In genomic region chr13:112062619-112063308, GRCh38 we compare ENCODE assay signal across 11 cellular contexts. TPM values are rescaled to one million over a fixed set of nuclear protein-coding genes. Genes with fewer than 3 reads are reported as not detected.
DNase-seq lines count a peak whose midpoint lies in the region; ATAC-seq and TF ChIP-seq lines count a peak whose summit lies in the region.
"Had no signal": no experiment of that assay in that cellular context is flagged by ENCODE, and none has a peak within 500 bp of the region (broad histone marks: within the 10 kb centered on the region; RNA-seq: fewer than 3 reads in every experiment).

No MANE protein-coding gene starts in this region.

- H3F3A ChIP-seq in GM23248 (ENCODE audit: insufficient read depth), result no peaks in the 10 kb centered on the region

- no peaks in the 10 kb centered on the region for H3K9me3 Mint-ChIP-seq in stimulated activated memory B cell treated with anti-CD40 and anti-IgM and Interleukin-4, amounts not matched to agents 10 μg/mL and 1 μg/mL and 100 μg/mL, for 72 hours

- ATAC-seq in heart left ventricle (no peak), GM18858 (IDR thresholded peaks at IDR 0.05; ENCODE audit: unreplicated experiment) (no peak)
- no peak for ATAC-seq in stimulated activated memory B cell treated with anti-CD40 and anti-IgM and Interleukin-4, amounts not matched to agents 10 μg/mL and 1 μg/mL and 100 μg/mL, for 72 hours
- ATAC-seq: Panc1 had no signal

- peaks cover 82 to 99% (median 93%) of the 10 kb centered on the region in 9 donors for H3K27me3 ChIP-seq in heart left ventricle
- peaks cover 53 to 70% of the 10 kb centered on the region in 2 donors for H3K27me3 ChIP-seq in right atrium auricular region
- H3K27me3 ChIP-seq in WERI-Rb-1 (ENCODE audit: insufficient read depth, low read depth, severe bottlenecking), result peaks cover 91% of the 10 kb centered on the region
- peaks cover 98% of the 10 kb centered on the region for H3K27me3 ChIP-seq in iPS-20b (ENCODE audit: insufficient read depth, low read length)
- peaks cover 78% of the 10 kb centered on the region for H3K27me3 ChIP-seq in GM23248 (replicated peaks; ENCODE audit: insufficient read depth)

- DNase-seq in heart left ventricle, result no peak
- DNase-seq in right atrium auricular region (ENCODE audit: low spot score), result no peak
- no peak for DNase-seq in WERI-Rb-1
- DNase-seq in GM23248, result no peak
- no peak for DNase-seq in Kasumi-1 (lab: John Stamatoyannopoulos, UW)
- DNase-seq: central memory CD4-positive, alpha-beta T cell; EL had no signal

- H3K79me2 ChIP-seq in GM23248 (ENCODE audit: insufficient read depth), result no peaks in the 10 kb centered on the region

- H3K4me3 ChIP-seq in heart left ventricle (peak overlapping the region in 1 of 12 donors; percentile 8), right atrium auricular region (no peak overlapping the region), WERI-Rb-1 (ENCODE audit: low read depth, low read length) (no peak overlapping the region), iPS-20b (ENCODE audit: low read length) (peak overlapping the region; percentile 23; the same call in 1 of the 2 replicates), GM23248 (no peak overlapping the region)

- TF ChIP-seq CTCF in heart left ventricle (IDR thresholded peaks at IDR 0.05) (peak in 8 of 12 donors; percentile 11 to 47 (median 24)), right atrium auricular region (IDR thresholded peaks at IDR 0.05) (peak in 1 of 2 donors; percentile 44), WERI-Rb-1 (IDR thresholded peaks at IDR 0.05; ENCODE audit: low read depth, low read length) (peak; percentile 52)

- no peaks in the 10 kb centered on the region for H3K4me1 Mint-ChIP-seq in stimulated activated memory B cell treated with anti-CD40 and anti-IgM and Interleukin-4, amounts not matched to agents 10 μg/mL and 1 μg/mL and 100 μg/mL, for 72 hours

- peak overlapping the region; percentile 2 for H3K27ac Mint-ChIP-seq in stimulated activated memory B cell treated with anti-CD40 and anti-IgM and Interleukin-4, amounts not matched to agents 10 μg/mL and 1 μg/mL and 100 μg/mL, for 72 hours

- no peak for TF ChIP-seq POLR2A in heart left ventricle (IDR thresholded peaks at IDR 0.05)

- no peak overlapping the region for H3K9ac ChIP-seq in iPS-20b (ENCODE audit: low read depth, low read length)
- H3K9ac ChIP-seq in GM23248, result no peak overlapping the region

- H3K27me3 Mint-ChIP-seq in stimulated activated memory B cell treated with anti-CD40 and anti-IgM and Interleukin-4, amounts not matched to agents 10 μg/mL and 1 μg/mL and 100 μg/mL, for 72 hours, result peaks cover 81% of the 10 kb centered on the region

- no peaks in the 10 kb centered on the region for H4K20me1 ChIP-seq in GM23248 (ENCODE audit: insufficient read depth)

- H3K36me3 ChIP-seq in heart left ventricle (no peaks in the 10 kb centered on the region), right atrium auricular region (no peaks in the 10 kb centered on the region), WERI-Rb-1 (no peaks in the 10 kb centered on the region), iPS-20b (ENCODE audit: insufficient read depth, low read depth, low read length) (no peaks in the 10 kb centered on the region), GM23248 (ENCODE audit: low read depth) (no peaks in the 10 kb centered on the region)

- H3K4me2 ChIP-seq in GM23248 (ENCODE audit: unreplicated experiment), result no peak overlapping the region

- no peaks in the 10 kb centered on the region for H3K9me2 ChIP-seq in GM23248 (ENCODE audit: insufficient read depth)

- H2AFZ ChIP-seq in GM23248, result no peak overlapping the region

- H3K36me3 Mint-ChIP-seq in stimulated activated memory B cell treated with anti-CD40 and anti-IgM and Interleukin-4, amounts not matched to agents 10 μg/mL and 1 μg/mL and 100 μg/mL, for 72 hours, result no peaks in the 10 kb centered on the region

- in situ Hi-C loops in GM23248 (cut with MboI), result no loop called here

- H3K9me3 ChIP-seq in heart left ventricle (no peaks in the 10 kb centered on the region), right atrium auricular region (no peaks in the 10 kb centered on the region), WERI-Rb-1 (ENCODE audit: severe bottlenecking) (peaks cover 43% of the 10 kb centered on the region), iPS-20b (ENCODE audit: insufficient read depth, low read depth, low read length) (peaks cover 3% of the 10 kb centered on the region; the same call in 1 of the 2 replicates), GM23248 (ENCODE audit: low read depth) (no peaks in the 10 kb centered on the region)

- H3K4me1 ChIP-seq in heart left ventricle (peaks cover 0 to 44% (median 6%) of the 10 kb centered on the region in 12 donors), right atrium auricular region (peaks cover 0 to 31% of the 10 kb centered on the region in 2 donors), iPS-20b (ENCODE audit: insufficient read depth, low read length) (peaks cover 3% of the 10 kb centered on the region; the same call in 1 of the 2 replicates), GM23248 (ENCODE audit: insufficient read depth) (no peaks in the 10 kb centered on the region)

- no peak overlapping the region for H3K4me3 Mint-ChIP-seq in stimulated activated memory B cell treated with anti-CD40 and anti-IgM and Interleukin-4, amounts not matched to agents 10 μg/mL and 1 μg/mL and 100 μg/mL, for 72 hours

- H3K27ac ChIP-seq in heart left ventricle, result no peak overlapping the region
- no peak overlapping the region for H3K27ac ChIP-seq in right atrium auricular region
- no peak overlapping the region for H3K27ac ChIP-seq in WERI-Rb-1
- no peak overlapping the region for H3K27ac ChIP-seq in iPS-20b (ENCODE audit: low read length)
- no peak overlapping the region for H3K27ac ChIP-seq in GM23248

- intact Hi-C loops in heart left ventricle (cut with DNase I), result loop anchor here in 1 of 10 donors (10.0 kb wide), 1 partner anchor 382 kb away; no protein-coding TSS in a partner anchor

- WGBS in heart left ventricle, 4 donors, result 1 to 3% (median 2%) methylated on average over 52 to 62 of the region's 62 CpGs
- 1 to 2% methylated on average over 16 to 55 of the region's 62 CpGs for WGBS in GM23248 (ENCODE audit: low coverage in 1 of 2, low lambda C conversion rate in 2 of 2, missing lambda C conversion rate in 2 of 2), 2 experiments

RNA-seq across cellular contexts. Expression of gene SOX1, which starts 4.2 kb away (rescaled TPM):
- not detected for total RNA-seq in heart left ventricle
- polyA plus RNA-seq in heart left ventricle, result not detected
- not detected for total RNA-seq in right atrium auricular region
- not detected in 2 replicates for total RNA-seq in GM23248 (2014; rRNA removed; shearing (Covaris generic))
- not detected in 2 replicates for polyA plus RNA-seq in GM23248 (2016; fragmentation: Nextera tagmentation; extraction: Ambion mirVana)
